In genomic region chr6:136403166-136403980, GRCh38 we compare ENCODE assay signal across 8 cellular contexts.
DNase-seq lines count a peak whose midpoint lies in the region; ATAC-seq and TF ChIP-seq lines count a peak whose summit lies in the region.

No MANE protein-coding gene starts in this region.

- no peaks in the 10 kb centered on the region for H3K27me3 ChIP-seq in SJCRH30

- no peak for TF ChIP-seq CTCF in HFF-Myc (IDR thresholded peaks at IDR 0.05; ENCODE audit: low read depth, low read length, missing control alignments)

- peak; percentile 42 for DNase-seq in HFF-Myc (ENCODE audit: extremely low read depth, low read depth)
- peak; percentile 10 to 52 for DNase-seq in SJCRH30
- peak; percentile 67 for DNase-seq in fibroblast of the conjunctiva (ENCODE audit: low read depth)
- peak; percentile 84 for DNase-seq in superior temporal gyrus (ENCODE audit: extremely low spot score)
- no peak for DNase-seq in COR-L47 (lab: John Stamatoyannopoulos, UW)

- peaks cover 2% of the 10 kb centered on the region; the same call in 1 of the 2 replicates for H3K4me1 ChIP-seq in SJCRH30

- H3K36me3 ChIP-seq in SJCRH30, result no peaks in the 10 kb centered on the region

- no peaks in the 10 kb centered on the region for H3K9me3 ChIP-seq in SJCRH30 (replicated peaks)

- no peak for ATAC-seq in HG02938 (IDR thresholded peaks at IDR 0.05; ENCODE audit: unreplicated experiment)
- ATAC-seq in GM18867 (IDR thresholded peaks at IDR 0.05; ENCODE audit: unreplicated experiment), result no peak
- no peak for ATAC-seq in GM19463 (IDR thresholded peaks at IDR 0.05; ENCODE audit: unreplicated experiment)

- peak overlapping the region; percentile 43 for H3K27ac ChIP-seq in SJCRH30

- no peak overlapping the region for H3K4me3 ChIP-seq in HFF-Myc (replicated peaks; ENCODE audit: low read depth, low read length)
- H3K4me3 ChIP-seq in SJCRH30, result no peak overlapping the region
